Comparison of ENCODE assay signal across 11 cellular contexts in the genomic region with DNA sequence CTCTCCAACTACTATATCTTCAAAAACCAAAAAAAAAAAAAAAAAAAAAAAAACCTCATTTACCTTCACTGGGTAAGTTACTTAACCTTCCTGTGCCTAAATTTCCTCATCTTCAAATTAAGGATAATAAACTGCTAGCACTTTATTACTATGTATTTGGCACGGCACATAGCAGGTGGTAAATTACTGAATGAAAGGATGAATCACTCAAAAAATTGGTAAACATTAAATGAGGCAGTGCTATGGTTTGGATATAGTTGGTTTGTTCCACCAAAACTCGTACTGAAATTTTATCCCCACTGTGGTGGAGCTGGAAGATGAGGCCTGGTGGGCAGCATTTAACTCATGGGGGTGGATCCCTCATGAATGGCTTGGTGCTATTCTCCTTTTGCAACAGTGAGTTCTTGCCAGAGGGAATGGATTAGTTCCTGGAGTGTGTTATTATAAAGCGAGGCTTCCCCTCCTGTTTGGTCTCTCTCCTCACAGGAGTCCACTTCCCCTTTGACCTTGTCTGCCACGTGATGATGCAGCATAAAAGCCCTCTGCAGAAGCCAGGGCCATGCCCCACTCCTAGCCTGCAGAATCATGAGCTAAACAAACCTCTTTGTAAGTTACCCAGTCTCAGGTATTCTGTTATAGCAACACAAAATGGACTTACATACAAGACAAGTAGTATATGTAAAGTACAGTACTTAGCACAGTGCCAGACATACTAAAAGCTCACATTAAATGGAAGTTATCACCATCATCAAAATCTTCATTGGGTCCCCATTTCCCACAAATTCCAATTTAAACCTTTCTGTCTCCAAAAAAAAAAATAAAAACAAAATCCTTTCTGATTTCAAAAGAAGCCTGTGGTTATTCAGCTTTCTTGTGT. TPM values are rescaled to one million over a fixed set of nuclear protein-coding genes. Genes with fewer than 3 reads are reported as not detected.
DNase-seq lines count a peak whose midpoint lies in the region; ATAC-seq, FAIRE-seq and TF ChIP-seq lines count a peak whose summit lies in the region.
"Had no signal": no experiment of that assay in that cellular context is flagged by ENCODE, and none has a peak within 500 bp of the region (broad histone marks: within the 10 kb centered on the region; RNA-seq: fewer than 3 reads in every experiment).

No MANE protein-coding gene starts in this region.

- ATAC-seq in pancreas, result peak in 3 of 4 donors; percentile 36 to 49 (median 45)
- no peak for ATAC-seq in GM21526 (IDR thresholded peaks at IDR 0.05; ENCODE audit: low FRiP score, unreplicated experiment)

- in situ Hi-C loops in GM23248 (cut with MboI), result no loop called here

- peak; percentile 4 for DNase-seq in NCI-H1436 (lab: John Stamatoyannopoulos, UW)
- no peak for DNase-seq in NCI-H1436 treated with DMSO at 0.1 percent for 48 hours (lab: John Stamatoyannopoulos, UW)
- peak; percentile 75 for DNase-seq in NCI-H748 (lab: John Stamatoyannopoulos, UW; ENCODE audit: unreplicated experiment)
- DNase-seq in ecto neural progenitor cell (ENCODE audit: low spot score), result peak; percentile 66
- DNase-seq in pancreas, result no peak
- DNase-seq in GM23248, result no peak
- DNase-seq in NCI-H226, result no peak
- DNase-seq: activated B cell treated with CpG ODN at 0.5 μM for 24 hours; hippocampal formation; stimulated activated CD4-positive, alpha-beta T cell treated with anti-CD3 and anti-CD28 coated beads, Interleukin-4, amount 100 ng/mL, for 1 hour had no signal

- H3K9me3 ChIP-seq in pancreas (no peaks in the 10 kb centered on the region), GM23248 (ENCODE audit: low read depth) (no peaks in the 10 kb centered on the region)

- WGBS in pancreas, 2 donors, result 66% methylated on average over 4 of the region's 4 CpGs
- 89 to 97% methylated on average over 4 of the region's 4 CpGs for WGBS in GM23248 (ENCODE audit: low coverage in 1 of 2, low lambda C conversion rate in 2 of 2, missing lambda C conversion rate in 2 of 2), 2 experiments

- H3K27me3 ChIP-seq in pancreas (no peaks in the 10 kb centered on the region), GM23248 (replicated peaks; ENCODE audit: insufficient read depth) (no peaks in the 10 kb centered on the region)

- H3F3A ChIP-seq in GM23248 (ENCODE audit: insufficient read depth), result no peaks in the 10 kb centered on the region

- H3K9me2 ChIP-seq in GM23248 (ENCODE audit: insufficient read depth), result no peaks in the 10 kb centered on the region

- H3K4me1 ChIP-seq in pancreas (peaks cover 0 to 12% (median 7%) of the 10 kb centered on the region in 3 donors), GM23248 (ENCODE audit: insufficient read depth) (peaks cover 5% of the 10 kb centered on the region; the same call in 1 of the 2 replicates)

- H3K36me3 ChIP-seq in pancreas, result peaks cover 0 to 9% (median 7%) of the 10 kb centered on the region in 3 donors
- peaks cover 18% of the 10 kb centered on the region; the same call in 1 of the 2 replicates for H3K36me3 ChIP-seq in GM23248 (ENCODE audit: low read depth)

- intact Hi-C loops in pancreas (cut with DNase I), result no loop called here

- no peak overlapping the region for H3K4me2 ChIP-seq in GM23248 (ENCODE audit: unreplicated experiment)

- H3K9ac ChIP-seq in GM23248, result no peak overlapping the region

- H2AFZ ChIP-seq in GM23248, result no peak overlapping the region

- FAIRE-seq in pancreas (lab: Jason Lieb, UNC), result no peak

- H3K27ac ChIP-seq in pancreas, result no peak overlapping the region
- H3K27ac ChIP-seq in GM23248, result no peak overlapping the region

- no peak for TF ChIP-seq CTCF in pancreas (IDR thresholded peaks at IDR 0.05)

- H3K4me3 ChIP-seq in pancreas (no peak overlapping the region), GM23248 (no peak overlapping the region)

- H4K20me1 ChIP-seq in GM23248 (ENCODE audit: insufficient read depth), result no peaks in the 10 kb centered on the region

- peaks cover 21% of the 10 kb centered on the region for H3K79me2 ChIP-seq in GM23248 (ENCODE audit: insufficient read depth)

RNA-seq across cellular contexts. Expression of gene DCUN1D1, which starts 20.6 kb away (rescaled TPM):
- 10 to 100 TPM; 15.5 to 25.0 (median 17.1) TPM for total RNA-seq in pancreas
- 1 to 10 TPM; 2.8 to 6.2 TPM for polyA plus RNA-seq in pancreas
- 28.5 and 31.9 TPM in 2 replicates for total RNA-seq in GM23248 (2014; rRNA removed; shearing (Covaris generic))
- 29.7 and 31.7 TPM in 2 replicates for polyA plus RNA-seq in GM23248 (2016; fragmentation: Nextera tagmentation; extraction: Ambion mirVana)

Comparison
In these comparisons a context has a peak if more than half of its experiments do, and no peak if none do; other contexts are left out.
1. DNase-seq: peak in NCI-H1436 (single experiment), NCI-H748 (single experiment) and ecto neural progenitor cell (single experiment); none in NCI-H1436 treated with DMSO at 0.1 percent for 48 hours (single experiment), pancreas (0 of 6), GM23248 (single experiment) and NCI-H226 (single experiment).